8 cellular contexts compared by ENCODE assay signal in genomic region chr19:28727133-28727834, GRCh38.
DNase-seq lines count a peak whose midpoint lies in the region; FAIRE-seq and TF ChIP-seq lines count a peak whose summit lies in the region.

No MANE protein-coding gene starts in this region.

- H3K9me3 ChIP-seq in AG04450 (ENCODE audit: control insufficient read depth, insufficient read depth, low read length) = peaks cover 25% of the 10 kb centered on the region
- H3K9me3 ChIP-seq in H9 (ENCODE audit: control insufficient read depth, low read depth, low read length) = no peaks in the 10 kb centered on the region

- TF ChIP-seq CTCF in AG04450 (IDR thresholded peaks at IDR 0.05; ENCODE audit: low read depth, low read length) = peak; percentile 45
- TF ChIP-seq CTCF in H9 (conservative IDR thresholded peaks at IDR 0.05) = no peak

- H2AK5ac ChIP-seq in H9 (ENCODE audit: insufficient read length, low read length) = no peak overlapping the region

- no peak overlapping the region for H2BK20ac ChIP-seq in H9 (ENCODE audit: low read depth, low read length, poor library complexity, severe bottlenecking)

- CTCF ChIA-PET in AG04450 (lab: Charles Lee) = interaction anchor here (0.6 to 2.6 kb wide), 11 partner anchors 10 to 536 kb away, joined by 3 to 20 read pairs (median 3); no protein-coding TSS in a partner anchor

- no peaks in the 10 kb centered on the region for H4K20me1 ChIP-seq in H9 (ENCODE audit: control insufficient read depth, insufficient read depth, insufficient read length)

- no peaks in the 10 kb centered on the region for H3K4me1 ChIP-seq in H9 (ENCODE audit: insufficient read depth, low read length)

- H2AFZ ChIP-seq in H9 (ENCODE audit: low read length) = no peak overlapping the region

- no peak overlapping the region for H4K8ac ChIP-seq in H9 (replicated peaks; ENCODE audit: insufficient read length, low read depth, low read length)

- H3K27me3 Mint-ChIP-seq in H9 (ENCODE audit: low read depth) (no peaks in the 10 kb centered on the region; the same call in 1 of the 2 replicates), immature natural killer cell (ENCODE audit: low read depth in 3 of 3) (peaks cover 11 to 18% (median 11%) of the 10 kb centered on the region in 3 donors)

- no peak for FAIRE-seq in GM19239 (lab: Jason Lieb, UNC)

- POLR2A ChIA-PET in AG04450 (lab: Yijun Ruan, JAX) = no interaction called here

- peak overlapping the region; percentile 39; the same call in 1 of the 2 replicates for H3K14ac ChIP-seq in H9 (ENCODE audit: insufficient read depth, low read length)

- H2BK120ac ChIP-seq in H9 (ENCODE audit: low read depth, low read length, poor library complexity, severe bottlenecking) = no peak overlapping the region

- peak overlapping the region; percentile 53 for H3K4me3 ChIP-seq in AG04450 (ENCODE audit: low read depth, low read length)

- H3K27ac Mint-ChIP-seq in H9 (no peak overlapping the region), immature natural killer cell (no peak overlapping the region)

- no CpG with 5 or more reads among the region's 69 CpGs for WGBS in H9 (ENCODE audit: extremely low coverage, insufficient read length, low lambda C conversion rate)

- H3K79me1 ChIP-seq in H9 (ENCODE audit: insufficient read depth, low read depth, low read length, poor library complexity, severe bottlenecking) = no peaks in the 10 kb centered on the region

- H3K18ac ChIP-seq in H9 (ENCODE audit: insufficient read length, low read depth, low read length) = no peak overlapping the region

- no peak overlapping the region for H4K91ac ChIP-seq in H9 (ENCODE audit: insufficient read length, low read depth, low read length)

- H3K56ac ChIP-seq in H9 (ENCODE audit: insufficient read length, low read depth, low read length) = no peak overlapping the region

- H3K23me2 ChIP-seq in H9 (ENCODE audit: insufficient read length, low read depth, low read length, poor library complexity, severe bottlenecking) = peaks cover 5% of the 10 kb centered on the region

- H3K4ac ChIP-seq in H9 (ENCODE audit: low read depth, low read length) = no peak overlapping the region

- H3K27ac ChIP-seq in AG04450 (ENCODE audit: low read depth, low read length) = no peak overlapping the region
- H3K27ac ChIP-seq in H9 (ENCODE audit: insufficient read length, low read depth, low read length) = no peak overlapping the region

- no peaks in the 10 kb centered on the region for H3K79me2 ChIP-seq in H9 (ENCODE audit: insufficient read depth, low read length)

- H3K4me1 Mint-ChIP-seq in H9 = no peaks in the 10 kb centered on the region
- H3K4me1 Mint-ChIP-seq in immature natural killer cell = peaks cover 13 to 14% of the 10 kb centered on the region in 2 donors

- no peak overlapping the region for H2BK15ac ChIP-seq in H9 (ENCODE audit: low read depth, low read length)

- H3K23ac ChIP-seq in H9 (ENCODE audit: insufficient read length, low read depth, low read length) = no peak overlapping the region

- no peak for DNase-seq in AG04450 (ENCODE audit: low read depth, low spot score)
- DNase-seq in H9 = peak; percentile 83
- DNase-seq in activated naive CD4-positive, alpha-beta T cell treated with anti-CD3 and anti-CD28 coated beads, Interleukin-2, amount 50 U/mL, for 16 hours = peak; percentile 67
- peak; percentile 51 to 65 (median 51) for DNase-seq in immature natural killer cell
- DNase-seq in NCI-H524 treated with DMSO at 0.1 percent for 48 hours (lab: John Stamatoyannopoulos, UW) = no peak
- DNase-seq in midbrain (lab: John Stamatoyannopoulos, UW) = no peak
- DNase-seq in GM19239 (ENCODE audit: insufficient read length, low spot score) = no peak
- DNase-seq in GM19240 (ENCODE audit: insufficient read length, low spot score) = no peak

- H3K4me2 ChIP-seq in H9 (ENCODE audit: insufficient read depth, insufficient read length, low read length) = no peak overlapping the region

- no peak overlapping the region for H2BK5ac ChIP-seq in H9 (ENCODE audit: insufficient read length, low read length)

- H3K36me3 Mint-ChIP-seq in H9 (ENCODE audit: insufficient read depth in 1 of 3, low read depth in 3 of 3) (no peaks in the 10 kb centered on the region), immature natural killer cell (no peaks in the 10 kb centered on the region)

- H2BK12ac ChIP-seq in H9 (ENCODE audit: insufficient read length, low read depth, low read length) = no peak overlapping the region

- no peak overlapping the region for H3T11ph ChIP-seq in H9 (ENCODE audit: low read length)

- no peak overlapping the region for H3K9ac ChIP-seq in H9 (ENCODE audit: extremely low read depth, insufficient read length, low read length)

- no peak overlapping the region for H4K5ac ChIP-seq in H9 (ENCODE audit: insufficient read length, low read depth, low read length)

- H3K9me3 Mint-ChIP-seq in H9 = no peaks in the 10 kb centered on the region
- no peaks in the 10 kb centered on the region for H3K9me3 Mint-ChIP-seq in immature natural killer cell

- H3K4me3 Mint-ChIP-seq in H9 (no peak overlapping the region), immature natural killer cell (peak overlapping the region; percentile 64 to 79 (median 75))

- H3K27me3 ChIP-seq in AG04450 (ENCODE audit: control insufficient read depth, insufficient read depth, low read length) (no peaks in the 10 kb centered on the region), H9 (ENCODE audit: insufficient read depth, low read length) (no peaks in the 10 kb centered on the region)

Comparison
In these comparisons a context has a peak if more than half of its experiments do, and no peak if none do; other contexts are left out.
1. DNase-seq: peak in H9 (single experiment), activated naive CD4-positive, alpha-beta T cell treated with anti-CD3 and anti-CD28 coated beads, Interleukin-2, amount 50 U/mL, for 16 hours (single experiment) and immature natural killer cell (3 of 3); none in AG04450 (single experiment), NCI-H524 treated with DMSO at 0.1 percent for 48 hours (single experiment), midbrain (single experiment), GM19239 (single experiment) and GM19240 (single experiment).
2. H3K4me3 Mint-ChIP-seq: peak in immature natural killer cell (5 of 5); none in H9 (0 of 2).